ENCODE assay signal across 23 cellular contexts in genomic region chr2:240329778-240330177, GRCh38.
"Had no signal": no experiment of that assay in that cellular context is flagged by ENCODE, and none has a peak within 500 bp of the region (broad histone marks: within the 10 kb centered on the region; RNA-seq: fewer than 3 reads in every experiment).

No MANE protein-coding gene starts in this region.

- H3K4me1 Mint-ChIP-seq: activated CD4-positive, alpha-beta T cell treated with anti-CD3 and anti-CD28 coated beads, Interleukin-2, amount 10 ng/mL, durations not matched to agents 7 days and 5 days; activated naive CD4-positive, alpha-beta T cell treated with anti-CD3 and anti-CD28 coated beads, Interleukin-2, amount 50 U/mL, for 24 hours had no signal

- H3K36me3 Mint-ChIP-seq: activated CD4-positive, alpha-beta memory T cell treated with anti-CD3 and anti-CD28 coated beads for 36 hours had no signal

- H3K27ac Mint-ChIP-seq: activated CD4-positive, alpha-beta memory T cell treated with anti-CD3 and anti-CD28 coated beads for 36 hours; activated CD4-positive, alpha-beta T cell treated with anti-CD3 and anti-CD28 coated beads, Interleukin-2, amount 10 ng/mL, durations not matched to agents 7 days and 5 days; activated naive CD4-positive, alpha-beta T cell treated with anti-CD3 and anti-CD28 coated beads, Interleukin-2, amount 50 U/mL, for 24 hours; activated T-cell treated with anti-CD3 and anti-CD28 coated beads, Interleukin-2, amount 50 U/mL, for 72 hours; activated T-helper 2 cell treated with anti-CD3 and anti-CD28 coated beads, Interferon-gamma antibody, Interleukin-2, Interleukin-4, amounts not matched to agents 10 μg/mL and 5 μg/mL and 100 μg/mL, durations not matched to agents 14 hours and 24 hours and 36 hours had no signal

- H3K4me3 Mint-ChIP-seq: activated CD4-positive, alpha-beta memory T cell treated with anti-CD3 and anti-CD28 coated beads for 36 hours; activated CD4-positive, alpha-beta T cell treated with anti-CD3 and anti-CD28 coated beads, Interleukin-2, amount 10 ng/mL, durations not matched to agents 7 days and 5 days; activated naive CD4-positive, alpha-beta T cell treated with anti-CD3 and anti-CD28 coated beads, Interleukin-2, amount 50 U/mL, for 24 hours; activated T-cell treated with anti-CD3 and anti-CD28 coated beads, Interleukin-2, amount 50 U/mL, for 72 hours had no signal

- DNase-seq: activated CD4-positive, alpha-beta memory T cell treated with anti-CD3 and anti-CD28 coated beads for 36 hours; activated CD4-positive, alpha-beta T cell treated with anti-CD3 and anti-CD28 coated beads, Interleukin-2, amount 10 ng/mL, durations not matched to agents 7 days and 5 days; activated CD4-positive, CD25-positive, alpha-beta regulatory T cell; activated CD8-positive, alpha-beta memory T cell treated with anti-CD3 and anti-CD28 coated beads for 24 hours; activated naive CD4-positive, alpha-beta T cell; activated T-cell treated with anti-CD3 and anti-CD28 coated beads, Interleukin-2, amount 50 U/mL, for 72 hours; aorta; central memory CD4-positive, alpha-beta T cell; MG63; NCI-H1105; NCI-H146; NCI-H187 treated with DMSO at 0.1 percent for 48 hours; NCI-H2081 treated with DMSO at 0.1 percent for 48 hours; NCI-H2171 treated with DMSO at 0.1 percent for 48 hours; NCI-H226; NCI-H69; Peyer's patch; Right ventricle myocardium superior; SJCRH30; SK-N-SH; T-helper 1 cell had no signal

- H3K9me3 Mint-ChIP-seq: activated T-helper 2 cell treated with anti-CD3 and anti-CD28 coated beads, Interferon-gamma antibody, Interleukin-2, Interleukin-4, amounts not matched to agents 10 μg/mL and 5 μg/mL and 100 μg/mL, durations not matched to agents 14 hours and 24 hours and 36 hours had no signal

- ATAC-seq: activated T-cell treated with anti-CD3 and anti-CD28 coated beads, Interleukin-2, amount 50 U/mL, for 72 hours had no signal
